ENCODE assay signal across 1 cellular context in genomic region chr6:111592726-111593515, GRCh38.
TF ChIP-seq lines count a peak whose summit lies in the region.

No MANE protein-coding gene starts in this region.

TF ChIP-seq in HepG2, 621 proteins besides CTCF, POLR2A, EP300 and RAD21:
- 0 out of 2 replicates have a peak, but pooled peaks have one; percentile 32 for TF ChIP-seq PAXIP1 (CRISPR knock-in tag; conservative IDR thresholded peaks at IDR 0.05)
- 0 out of 2 replicates have a peak, but pooled peaks have one; percentile 6 for TF ChIP-seq ZMYM4 (CRISPR knock-in tag; IDR thresholded peaks at IDR 0.05)
- TF ChIP-seq SMARCE1 (IDR thresholded peaks at IDR 0.05; ENCODE audit: borderline replicate concordance): no peak
- 0 out of 2 replicates have a peak, but pooled peaks have one; percentile 12 for TF ChIP-seq ZNF512B (CRISPR knock-in tag; IDR thresholded peaks at IDR 0.05; ENCODE audit: borderline replicate concordance)
